Comparison of ENCODE assay signal across 21 cellular contexts in the genomic region with DNA sequence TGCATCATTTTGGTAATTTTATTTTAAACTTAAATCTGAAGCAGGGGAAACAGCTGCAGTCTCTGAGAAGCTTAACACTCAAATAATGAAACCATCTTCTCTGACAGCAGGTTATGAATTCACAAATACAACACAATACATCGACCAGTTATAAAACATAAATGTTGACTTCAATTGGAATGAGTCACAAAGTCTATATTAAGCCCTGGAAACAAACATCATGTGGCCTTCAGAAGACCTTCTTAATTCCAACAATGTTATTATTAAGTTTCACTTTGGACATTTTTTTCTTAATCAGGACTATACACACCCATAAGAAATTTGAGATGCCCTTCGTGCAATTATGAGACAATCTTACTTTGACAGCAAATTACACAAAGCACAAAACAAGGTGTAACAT.
A peak's percentile ranks its signal among the peaks of the same experiment; 100 is the strongest.
DNase-seq lines count a peak whose midpoint lies in the region; ATAC-seq, FAIRE-seq and TF ChIP-seq lines count a peak whose summit lies in the region.
"Had no signal": no experiment of that assay in that cellular context is flagged by ENCODE, and none has a peak within 500 bp of the region (broad histone marks: within the 10 kb centered on the region; RNA-seq: fewer than 3 reads in every experiment).

No MANE protein-coding gene starts in this region.

- no peaks in the 10 kb centered on the region for H4K20me1 ChIP-seq in IMR-90 (ENCODE audit: insufficient read depth, low read length)
- no peaks in the 10 kb centered on the region for H4K20me1 ChIP-seq in endothelial cell of umbilical vein (replicated peaks; ENCODE audit: control insufficient read depth, extremely low read depth, insufficient read depth, low read length)
- H4K20me1 ChIP-seq: BLaER1 treated with 17β-estradiol and CSF1 and Interleukin-3, amounts not matched to agents 10 nM and 100 nM had no signal

- no peak for TF ChIP-seq RAD21 in IMR-90 (IDR thresholded peaks at IDR 0.05; ENCODE audit: low read length)

- no CpG with 5 or more reads among the region's 2 CpGs for WGBS in IMR-90 (ENCODE audit: extremely low coverage in 2 of 2, insufficient read length in 1 of 2), 2 experiments

- no peak overlapping the region for H4K91ac ChIP-seq in IMR-90 (ENCODE audit: insufficient read depth, low read depth, low read length)

- no peak overlapping the region for H2AK9ac ChIP-seq in IMR-90 (replicated peaks; ENCODE audit: low read depth, low read length, poor library complexity)

- dilution Hi-C loops in IMR-90 (cut with HindIII; ENCODE audit: low sequenced_read_pairs, unreplicated experiment) (no loop called here), endothelial cell of umbilical vein (cut with MboI; ENCODE audit: extremely low pct_ligation_motif_present, low sequenced_read_pairs) (no loop called here)

- H2BK15ac ChIP-seq in IMR-90 (ENCODE audit: low read depth, low read length), result no peak overlapping the region

- ATAC-seq in CD4-positive, CD25-positive, alpha-beta regulatory T cell (ENCODE audit: low read depth in 2 of 2), result no peak
- no peak for ATAC-seq in IMR-90 (ENCODE audit: low read depth)
- no peak for ATAC-seq in HG02798 (IDR thresholded peaks at IDR 0.05; ENCODE audit: poor library complexity, unreplicated experiment)
- ATAC-seq in activated naive CD4-positive, alpha-beta T cell treated with anti-CD3 and anti-CD28 coated beads, Interleukin-2, amount 50 U/mL, for 72 hours, result no peak

- H3K27ac Mint-ChIP-seq in CD4-positive, CD25-positive, alpha-beta regulatory T cell, result peak overlapping the region in 1 of 3 donors; percentile 6
- H3K27ac Mint-ChIP-seq in activated naive CD4-positive, alpha-beta T cell treated with anti-CD3 and anti-CD28 coated beads, Interleukin-2, amount 50 U/mL, for 72 hours, result no peak overlapping the region
- H3K27ac Mint-ChIP-seq: HFFc6 had no signal

- H3K4me1 Mint-ChIP-seq in CD4-positive, CD25-positive, alpha-beta regulatory T cell, result peaks cover 2 to 30% (median 11%) of the 10 kb centered on the region in 4 donors

- intact Hi-C loops in IMR-90 (cut with micrococcal nuclease), result no loop called here
- intact Hi-C loops in endothelial cell of umbilical vein (cut with micrococcal nuclease), result loop anchor here (5.0 kb wide), 1 partner anchor 300 kb away; no protein-coding TSS in a partner anchor

- POLR2A ChIA-PET in IMR-90 (lab: Charles Lee; ENCODE audit: unreplicated experiment) (no interaction called here), endothelial cell of umbilical vein (lab: Charles Lee) (no interaction called here)

- H3K23ac ChIP-seq in IMR-90 (ENCODE audit: low read depth, low read length), result no peak overlapping the region

- peak overlapping the region; percentile 20 for H3K27ac ChIP-seq in CD4-positive, CD25-positive, alpha-beta regulatory T cell (ENCODE audit: insufficient read depth, low read length, poor library complexity, severe bottlenecking)
- H3K27ac ChIP-seq in IMR-90 (ENCODE audit: insufficient read depth, low read length), result no peak overlapping the region
- H3K27ac ChIP-seq in endothelial cell of umbilical vein (ENCODE audit: insufficient read depth, low read depth, low read length), result no peak overlapping the region
- H3K27ac ChIP-seq: 22Rv1; BLaER1 treated with 17β-estradiol and CSF1 and Interleukin-3, amounts not matched to agents 10 nM and 100 nM; SJSA1 had no signal

- CTCF ChIA-PET in IMR-90 (lab: Yijun Ruan, JAX), result no interaction called here
- CTCF ChIA-PET in endothelial cell of umbilical vein (lab: Charles Lee), result interaction anchor here (0.9 to 2.1 kb wide), 4 partner anchors 10 to 1926 kb away, joined by 3 to 8 read pairs (median 4); no protein-coding TSS in a partner anchor

- no peaks in the 10 kb centered on the region for H3K27me3 Mint-ChIP-seq in CD4-positive, CD25-positive, alpha-beta regulatory T cell

- H4K8ac ChIP-seq in IMR-90 (ENCODE audit: low read depth in 2 of 2, low read length in 2 of 2), result no peak overlapping the region

- peaks cover 45% of the 10 kb centered on the region for H3K36me3 Mint-ChIP-seq in CD4-positive, CD25-positive, alpha-beta regulatory T cell
- H3K36me3 Mint-ChIP-seq in activated naive CD4-positive, alpha-beta T cell treated with anti-CD3 and anti-CD28 coated beads, Interleukin-2, amount 50 U/mL, for 72 hours, result peaks cover 26 to 51% of the 10 kb centered on the region in 2 donors

- peaks cover 3 to 31% (median 10%) of the 10 kb centered on the region in 7 donors for H3K9me3 Mint-ChIP-seq in CD4-positive, CD25-positive, alpha-beta regulatory T cell
- H3K9me3 Mint-ChIP-seq in activated naive CD4-positive, alpha-beta T cell treated with anti-CD3 and anti-CD28 coated beads, Interleukin-2, amount 50 U/mL, for 72 hours, result peaks cover 17% of the 10 kb centered on the region in 2 donors

- H3K79me1 ChIP-seq in IMR-90 (ENCODE audit: low read depth in 1 of 2, low read length in 2 of 2), result peaks cover 0 to 2% of the 10 kb centered on the region in 2 experiments; a peak in 1 of 4 replicates

- in situ Hi-C loops in IMR-90 (cut with MboI; ENCODE audit: low sequenced_read_pairs), result loop anchor here (25.0 kb wide), 2 partner anchors 1610 to 1910 kb away; no protein-coding TSS in a partner anchor

- no peak for FAIRE-seq in endothelial cell of umbilical vein (lab: Jason Lieb, UNC)
- FAIRE-seq: RCC 7860 had no signal

- H3K9ac ChIP-seq in IMR-90 (ENCODE audit: low read depth, low read length) (no peak overlapping the region), endothelial cell of umbilical vein (replicated peaks; ENCODE audit: extremely low read depth, insufficient read depth, low read length) (no peak overlapping the region)
- H3K9ac ChIP-seq: BLaER1 treated with 17β-estradiol and CSF1 and Interleukin-3, amounts not matched to agents 10 nM and 100 nM had no signal

- H3K4ac ChIP-seq in IMR-90 (ENCODE audit: low read depth, low read length), result no peak overlapping the region

- no peak for TF ChIP-seq POLR2A in IMR-90 (IDR thresholded peaks at IDR 0.05; ENCODE audit: low read depth, low read length)
- TF ChIP-seq POLR2A in endothelial cell of umbilical vein (IDR thresholded peaks at IDR 0.05; ENCODE audit: low read depth, low read length), result no peak

- peaks cover 5% of the 10 kb centered on the region for H3K36me3 ChIP-seq in CD4-positive, CD25-positive, alpha-beta regulatory T cell (ENCODE audit: control insufficient read depth, insufficient read depth, low read length)
- H3K36me3 ChIP-seq in IMR-90 (ENCODE audit: control insufficient read depth, insufficient read depth, low read length) (no peaks in the 10 kb centered on the region), endothelial cell of umbilical vein (ENCODE audit: control insufficient read depth in 2 of 2, extremely low read depth in 1 of 2, insufficient read depth in 2 of 2, low read length in 2 of 2) (no peaks in the 10 kb centered on the region)

- no peak overlapping the region for H3K18ac ChIP-seq in IMR-90 (ENCODE audit: low read depth, low read length)

- H2BK120ac ChIP-seq in IMR-90 (ENCODE audit: low read depth, low read length), result no peak overlapping the region

- no peak overlapping the region for H3K14ac ChIP-seq in IMR-90 (replicated peaks; ENCODE audit: low read depth, low read length)

- no peak for TF ChIP-seq CTCF in IMR-90 (conservative IDR thresholded peaks at IDR 0.05; ENCODE audit: low read depth, low read length)
- TF ChIP-seq CTCF in endothelial cell of umbilical vein (IDR thresholded peaks at IDR 0.05; ENCODE audit: extremely low read depth in 1 of 2, insufficient read depth in 1 of 2, low read depth in 1 of 2, low read length in 2 of 2), result no peak

- H3K4me1 ChIP-seq in CD4-positive, CD25-positive, alpha-beta regulatory T cell (ENCODE audit: control insufficient read depth, insufficient read depth, low read length, poor library complexity, severe bottlenecking), result no peaks in the 10 kb centered on the region
- peaks cover 2% of the 10 kb centered on the region; the same call in 1 of the 2 replicates for H3K4me1 ChIP-seq in IMR-90 (ENCODE audit: control insufficient read depth, insufficient read depth, low read length)
- no peaks in the 10 kb centered on the region for H3K4me1 ChIP-seq in endothelial cell of umbilical vein (ENCODE audit: control insufficient read depth, extremely low read depth, insufficient read depth, low read length)
- H3K4me1 ChIP-seq: SJSA1 had no signal

- H3K9me3 ChIP-seq in CD4-positive, CD25-positive, alpha-beta regulatory T cell (ENCODE audit: control insufficient read depth in 2 of 2, low read length in 2 of 2), result peaks cover 16 to 18% of the 10 kb centered on the region in 2 experiments
- peaks cover 2% of the 10 kb centered on the region for H3K9me3 ChIP-seq in IMR-90 (ENCODE audit: control insufficient read depth, insufficient read depth, low read length)
- no peaks in the 10 kb centered on the region for H3K9me3 ChIP-seq in endothelial cell of umbilical vein (replicated peaks; ENCODE audit: control insufficient read depth, insufficient read depth, low read length)
- H3K9me3 ChIP-seq: SJSA1 had no signal

- no peak overlapping the region for H2BK5ac ChIP-seq in IMR-90 (ENCODE audit: low read depth, low read length, poor library complexity, severe bottlenecking)

- peak overlapping the region; percentile 13 for H3K4me3 ChIP-seq in CD4-positive, CD25-positive, alpha-beta regulatory T cell (ENCODE audit: low read depth, low read length)
- no peak overlapping the region for H3K4me3 ChIP-seq in IMR-90 (ENCODE audit: insufficient read depth, low read depth, low read length)
- H3K4me3 ChIP-seq in endothelial cell of umbilical vein (replicated peaks in 1 of 3; ENCODE audit: insufficient read depth in 1 of 3, low read depth in 1 of 3, low read length in 3 of 3), result no peak overlapping the region
- H3K4me3 ChIP-seq: BLaER1 treated with 17β-estradiol and CSF1 and Interleukin-3, amounts not matched to agents 10 nM and 100 nM; SJSA1 had no signal

- H2AFZ ChIP-seq in IMR-90 (replicated peaks; ENCODE audit: low read length, poor library complexity), result no peak overlapping the region
- no peak overlapping the region for H2AFZ ChIP-seq in endothelial cell of umbilical vein (ENCODE audit: low read depth, low read length)

- H3K79me2 ChIP-seq in endothelial cell of umbilical vein (ENCODE audit: control insufficient read depth, insufficient read depth, low read length), result no peaks in the 10 kb centered on the region

- H3K56ac ChIP-seq in IMR-90 (ENCODE audit: extremely low read depth, insufficient read depth, low read length), result no peak overlapping the region

- no peak overlapping the region for H2BK20ac ChIP-seq in IMR-90 (ENCODE audit: low read depth, low read length)

- no peaks in the 10 kb centered on the region for H3K27me3 ChIP-seq in CD4-positive, CD25-positive, alpha-beta regulatory T cell (ENCODE audit: control insufficient read depth, insufficient read depth, low read length)
- H3K27me3 ChIP-seq in IMR-90 (ENCODE audit: control insufficient read depth, insufficient read depth, low read length), result no peaks in the 10 kb centered on the region
- no peaks in the 10 kb centered on the region for H3K27me3 ChIP-seq in endothelial cell of umbilical vein (ENCODE audit: control insufficient read depth in 2 of 2, insufficient read depth in 2 of 2, low read length in 2 of 2)
- H3K27me3 ChIP-seq: BLaER1 treated with 17β-estradiol and CSF1 and Interleukin-3, amounts not matched to agents 10 nM and 100 nM; SJSA1 had no signal

- H3K4me2 ChIP-seq in IMR-90 (ENCODE audit: low read depth, low read length) (peak overlapping the region; percentile 20; the same call in 1 of the 2 replicates), endothelial cell of umbilical vein (ENCODE audit: insufficient read depth, low read length) (no peak overlapping the region)
- H3K4me2 ChIP-seq: BLaER1 treated with 17β-estradiol and CSF1 and Interleukin-3, amounts not matched to agents 10 nM and 100 nM had no signal

- no peak overlapping the region for H2AK5ac ChIP-seq in IMR-90 (ENCODE audit: low read depth, low read length)

- H3K4me3 Mint-ChIP-seq in CD4-positive, CD25-positive, alpha-beta regulatory T cell, result no peak overlapping the region
- H3K4me3 Mint-ChIP-seq: CD8-positive, alpha-beta memory T cell; HFFc6 had no signal

- no peak for DNase-seq in CD4-positive, CD25-positive, alpha-beta regulatory T cell
- peak; percentile 12 for DNase-seq in IMR-90
- peak; percentile 48 for DNase-seq in endothelial cell of umbilical vein (ENCODE audit: low read depth, low spot score)
- DNase-seq in foreskin melanocyte, result peak; percentile 47
- DNase-seq in NCI-H2081 treated with DMSO at 0.1 percent for 48 hours (lab: John Stamatoyannopoulos, UW), result no peak
- DNase-seq in DMS 273 (lab: John Stamatoyannopoulos, UW; ENCODE audit: unreplicated experiment), result no peak
- DNase-seq in activated naive CD4-positive, alpha-beta T cell treated with anti-CD3 and anti-CD28 coated beads, Interleukin-2, amount 50 U/mL, for 72 hours (ENCODE audit: low spot score in 2 of 2), result no peak
- DNase-seq: Calu3; CD8-positive, alpha-beta memory T cell; H7; HFFc6; Karpas-422; NCI-H1694; NCI-H2081; NCI-H2171 treated with DMSO at 0.1 percent for 48 hours; NCI-H524 treated with DMSO at 0.1 percent for 48 hours had no signal

- no TSS peak for BruUV-seq in IMR-90 (replicated peaks; lab: Mats Ljungman, UMichigan)
- no TSS peak for BruUV-seq in endothelial cell of umbilical vein (replicated peaks; lab: Mats Ljungman, UMichigan)

- H3K9me1 ChIP-seq in IMR-90 (ENCODE audit: insufficient read depth, low read length) (no peaks in the 10 kb centered on the region), endothelial cell of umbilical vein (replicated peaks; ENCODE audit: control insufficient read depth, extremely low read depth, insufficient read depth, low read length) (no peaks in the 10 kb centered on the region)

- H4K5ac ChIP-seq in IMR-90 (ENCODE audit: low read depth, low read length), result no peak overlapping the region

Comparison
In these comparisons a context has a peak if more than half of its experiments do, and no peak if none do; other contexts are left out.
1. DNase-seq: peak in IMR-90 (single experiment), endothelial cell of umbilical vein (single experiment) and foreskin melanocyte (single experiment); none in CD4-positive, CD25-positive, alpha-beta regulatory T cell (0 of 3), NCI-H2081 treated with DMSO at 0.1 percent for 48 hours (single experiment), DMS 273 (single experiment) and activated naive CD4-positive, alpha-beta T cell treated with anti-CD3 and anti-CD28 coated beads, Interleukin-2, amount 50 U/mL, for 72 hours (0 of 2).